22 cellular contexts compared by ENCODE assay signal in genomic region chr19:2680808-2681207, GRCh38. TPM values are rescaled to one million over a fixed set of nuclear protein-coding genes. Genes with fewer than 3 reads are reported as not detected.
DNase-seq lines count a peak whose midpoint lies in the region; ATAC-seq, FAIRE-seq and TF ChIP-seq lines count a peak whose summit lies in the region.
"Had no signal": no experiment of that assay in that cellular context is flagged by ENCODE, and none has a peak within 500 bp of the region (broad histone marks: within the 10 kb centered on the region; RNA-seq: fewer than 3 reads in every experiment).

No MANE protein-coding gene starts in this region.

- intact Hi-C loops in activated naive CD4-positive, alpha-beta T cell treated with anti-CD3 and anti-CD28 coated beads for 36 hours (cut with micrococcal nuclease): no loop called here

- no peaks in the 10 kb centered on the region for H3K27me3 Mint-ChIP-seq in IgD-negative memory B cell
- no peaks in the 10 kb centered on the region for H3K27me3 Mint-ChIP-seq in activated naive CD4-positive, alpha-beta T cell treated with anti-CD3 and anti-CD28 coated beads for 36 hours (ENCODE audit: low read depth)
- H3K27me3 Mint-ChIP-seq: progenitor cell of endocrine pancreas had no signal

- peaks cover 0 to 12% (median 4%) of the 10 kb centered on the region in 3 donors for H3K9me3 Mint-ChIP-seq in IgD-negative memory B cell
- peaks cover 6% of the 10 kb centered on the region for H3K9me3 Mint-ChIP-seq in activated naive CD4-positive, alpha-beta T cell treated with anti-CD3 and anti-CD28 coated beads for 36 hours

- H3K4me1 ChIP-seq in BLaER1: peaks cover 89% of the 10 kb centered on the region
- no peaks in the 10 kb centered on the region for H3K4me1 ChIP-seq in osteoblast (ENCODE audit: insufficient read depth, low read length)
- H3K4me1 ChIP-seq: breast epithelium, SJCRH30 had no signal

- H3K4me1 Mint-ChIP-seq in IgD-negative memory B cell: peaks cover 22 to 48% (median 43%) of the 10 kb centered on the region in 3 donors
- no peaks in the 10 kb centered on the region for H3K4me1 Mint-ChIP-seq in activated naive CD4-positive, alpha-beta T cell treated with anti-CD3 and anti-CD28 coated beads for 36 hours (ENCODE audit: low read depth)
- H3K4me1 Mint-ChIP-seq: mesothelial cell of epicardium had no signal

- no peak for TF ChIP-seq CTCF in osteoblast (IDR thresholded peaks at IDR 0.05; ENCODE audit: extremely low read depth, low read depth, low read length)

- peak overlapping the region; percentile 72 to 87 (median 80) for H3K4me3 Mint-ChIP-seq in IgD-negative memory B cell
- H3K4me3 Mint-ChIP-seq in activated naive CD4-positive, alpha-beta T cell treated with anti-CD3 and anti-CD28 coated beads for 36 hours: no peak overlapping the region
- H3K4me3 Mint-ChIP-seq: mesothelial cell of epicardium; T-helper 1 cell treated with Interleukin-12 subunit alpha and Interleukin-12 subunit beta and Interleukin-4 antibody, amounts not matched to agents 30 μg/mL and 1 μg/mL, for 36 hours had no signal

- H3K36me3 ChIP-seq in BLaER1: peaks cover 83% of the 10 kb centered on the region
- H3K36me3 ChIP-seq in osteoblast (ENCODE audit: insufficient read depth, low read length): no peaks in the 10 kb centered on the region
- H3K36me3 ChIP-seq: breast epithelium, SJCRH30 had no signal

- peak overlapping the region; percentile 62 for H3K4me2 ChIP-seq in BLaER1
- H3K4me2 ChIP-seq in osteoblast (ENCODE audit: insufficient read depth, low read length): no peak overlapping the region

- H3K27ac Mint-ChIP-seq in IgD-negative memory B cell: peak overlapping the region; percentile 93 to 100 (median 100)
- H3K27ac Mint-ChIP-seq in activated naive CD4-positive, alpha-beta T cell treated with anti-CD3 and anti-CD28 coated beads for 36 hours: no peak overlapping the region
- H3K27ac Mint-ChIP-seq: mesothelial cell of epicardium, progenitor cell of endocrine pancreas had no signal

- peak; percentile 90 for FAIRE-seq in GM18507 (lab: Jason Lieb, UNC)
- FAIRE-seq: A204.1, endometrium had no signal

- H3K27ac ChIP-seq in BLaER1 (peak overlapping the region; percentile 68; the same call in 1 of the 2 replicates), osteoblast (ENCODE audit: low read depth, low read length) (no peak overlapping the region)
- H3K27ac ChIP-seq: breast epithelium, coronary artery, SJCRH30, VCaP had no signal

- TF ChIP-seq POLR2A in GM18505 (IDR thresholded peaks at IDR 0.05; ENCODE audit: borderline replicate concordance, extremely low read depth, insufficient read depth, insufficient read length): no peak

- H3K4me3 ChIP-seq in BLaER1 (peak overlapping the region; percentile 28; the same call in 1 of the 2 replicates), osteoblast (ENCODE audit: insufficient read depth, low read length) (no peak overlapping the region)
- H3K4me3 ChIP-seq: breast epithelium, coronary artery, SJCRH30 had no signal

- no peak overlapping the region for H3K9ac ChIP-seq in BLaER1

- ATAC-seq in esophagus mucosa (peak; percentile 42), GM18505 (IDR thresholded peaks at IDR 0.05; ENCODE audit: unreplicated experiment) (no peak)
- ATAC-seq: PC-3 had no signal

- H2AFZ ChIP-seq in osteoblast (ENCODE audit: low read length): no peak overlapping the region

- H4K20me1 ChIP-seq in BLaER1: peaks cover 59% of the 10 kb centered on the region
- H4K20me1 ChIP-seq in osteoblast (ENCODE audit: insufficient read depth, low read length): no peaks in the 10 kb centered on the region

- CTCF ChIA-PET in activated naive CD4-positive, alpha-beta T cell treated with anti-CD3 and anti-CD28 coated beads for 36 hours (lab: Charles Lee): interaction anchor here (1.2 kb wide), 1 partner anchor 32 kb away, joined by 4 read pairs; no protein-coding TSS in a partner anchor

- H3K9me3 ChIP-seq in BLaER1: peaks cover 25% of the 10 kb centered on the region
- no peaks in the 10 kb centered on the region for H3K9me3 ChIP-seq in osteoblast (ENCODE audit: low read depth, low read length)
- H3K9me3 ChIP-seq: breast epithelium, SJCRH30 had no signal

- H3K27me3 ChIP-seq in BLaER1 (no peaks in the 10 kb centered on the region), osteoblast (ENCODE audit: insufficient read depth, low read length) (peaks cover 6% of the 10 kb centered on the region)
- H3K27me3 ChIP-seq: breast epithelium, SJCRH30 had no signal

- DNase-seq in GM18507 (ENCODE audit: extremely low spot score, insufficient read length, low read depth): no peak
- DNase-seq in activated naive CD4-positive, alpha-beta T cell treated with anti-CD3 and anti-CD28 coated beads for 36 hours: no peak
- no peak for DNase-seq in osteoblast (ENCODE audit: insufficient read length, low spot score, missing footprints)
- DNase-seq in CD1c-positive myeloid dendritic cell (ENCODE audit: extremely low spot score): no peak
- DNase-seq: activated CD4-positive, alpha-beta T cell treated with anti-CD3 and anti-CD28 coated beads, Interleukin-2, amount 50 U/mL, for 1 hour; activated effector memory CD4-positive, alpha-beta T cell treated with anti-CD3 and anti-CD28 coated beads, Interleukin-2, amount 50 U/mL, for 16 hours; NCI-H1694 treated with DMSO at 0.1 percent for 48 hours; NCI-H748 treated with DMSO at 0.1 percent for 48 hours; PC-3; SJCRH30 had no signal

- H3K36me3 Mint-ChIP-seq in IgD-negative memory B cell: peaks cover 9% of the 10 kb centered on the region
- H3K36me3 Mint-ChIP-seq in activated naive CD4-positive, alpha-beta T cell treated with anti-CD3 and anti-CD28 coated beads for 36 hours (ENCODE audit: low read depth): peaks cover 2% of the 10 kb centered on the region

- H3K79me2 ChIP-seq in osteoblast (ENCODE audit: insufficient read depth, low read length): no peaks in the 10 kb centered on the region

RNA-seq across cellular contexts. Expression of gene GNG7, which starts 21.7 kb away (rescaled TPM):
- 74.6 TPM for polyA plus RNA-seq in IgD-negative memory B cell
- 0.68 TPM for total RNA-seq in esophagus mucosa
- total RNA-seq in activated naive CD4-positive, alpha-beta T cell treated with anti-CD3 and anti-CD28 coated beads for 36 hours: 1 to 10 TPM in 1 of 2 experiments, under 1 TPM in 1; 0.74 to 1.1 TPM
- 0.29 and 0.72 TPM in 2 replicates for total RNA-seq in osteoblast
- total RNA-seq: SJCRH30 had no signal

RNA-seq across cellular contexts. Expression of gene DIRAS1, which starts 40.4 kb away (rescaled TPM):
- 0.64 TPM for polyA plus RNA-seq in IgD-negative memory B cell
- 1.00 TPM for total RNA-seq in esophagus mucosa
- total RNA-seq in activated naive CD4-positive, alpha-beta T cell treated with anti-CD3 and anti-CD28 coated beads for 36 hours: under 1 TPM; 0.07 to 0.24 TPM
- total RNA-seq in osteoblast: 12.4 and 14.8 TPM in 2 replicates
- total RNA-seq: SJCRH30 had no signal

RNA-seq across cellular contexts. Expression of gene SLC39A3, which starts 59.0 kb away (rescaled TPM):
- 86.9 TPM for polyA plus RNA-seq in IgD-negative memory B cell
- total RNA-seq in esophagus mucosa (21.0 TPM), osteoblast (33.0 and 33.7 TPM in 2 replicates)
- 10 to 100 TPM; 20.1 to 23.2 TPM for total RNA-seq in activated naive CD4-positive, alpha-beta T cell treated with anti-CD3 and anti-CD28 coated beads for 36 hours
